1 cellular context compared by ENCODE assay signal in genomic region chr22:42549329-42550060, GRCh38.
TF ChIP-seq lines count a peak whose summit lies in the region.

No MANE protein-coding gene starts in this region.

TF ChIP-seq in IMR-90, 13 proteins besides CTCF, POLR2A, EP300 and RAD21:
- no peak for TF ChIP-seq USF2 (IDR thresholded peaks at IDR 0.05; ENCODE audit: low read depth, low read length)
- TF ChIP-seq ELK1 (IDR thresholded peaks at IDR 0.05; ENCODE audit: borderline replicate concordance, low read depth, low read length), result no peak
- TF ChIP-seq FOS (IDR thresholded peaks at IDR 0.05; ENCODE audit: low read depth, low read length), result no peak
- no peak for TF ChIP-seq NFE2L2 (IDR thresholded peaks at IDR 0.05; ENCODE audit: low read depth, low read length)
- no peak for TF ChIP-seq MAZ (IDR thresholded peaks at IDR 0.05; ENCODE audit: borderline replicate concordance, low read depth, low read length)
- no peak for TF ChIP-seq BHLHE40 (IDR thresholded peaks at IDR 0.05; ENCODE audit: low read depth, low read length)
- TF ChIP-seq CEBPB (IDR thresholded peaks at IDR 0.05; ENCODE audit: low read depth, low read length), result no peak
- no peak for TF ChIP-seq CHD1 (IDR thresholded peaks at IDR 0.05; ENCODE audit: low read depth, low read length)
